In the genomic region with DNA sequence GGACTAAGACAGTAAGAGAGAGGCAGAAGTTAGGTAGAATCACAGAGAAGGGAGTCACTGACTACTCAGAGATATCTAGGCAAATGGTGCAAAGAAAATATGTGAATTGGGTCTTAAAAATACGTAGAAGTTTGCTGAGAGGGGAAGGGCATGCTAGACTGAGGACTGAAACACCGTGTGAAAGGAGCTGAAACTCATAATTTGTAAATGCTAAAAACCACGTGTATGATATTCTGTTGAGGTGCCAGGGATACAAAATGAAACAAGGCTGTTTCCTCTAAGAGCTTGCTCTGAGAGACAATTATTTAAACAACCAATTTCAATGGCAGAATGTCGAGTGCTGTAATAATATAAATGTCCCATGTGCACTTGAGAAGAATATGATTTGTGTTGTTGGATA, we compare ENCODE assay signal across 16 cellular contexts. TPM values are rescaled to one million over a fixed set of nuclear protein-coding genes. Genes with fewer than 3 reads are reported as not detected.
A peak's percentile ranks its signal among the peaks of the same experiment; 100 is the strongest.
DNase-seq lines count a peak whose midpoint lies in the region; ATAC-seq, FAIRE-seq and TF ChIP-seq lines count a peak whose summit lies in the region.
"Had no signal": no experiment of that assay in that cellular context is flagged by ENCODE, and none has a peak within 500 bp of the region (broad histone marks: within the 10 kb centered on the region; RNA-seq: fewer than 3 reads in every experiment).

No MANE protein-coding gene starts in this region.

- no peaks in the 10 kb centered on the region for H3K36me3 ChIP-seq in DND-41 (ENCODE audit: insufficient read depth, low read length)
- no peaks in the 10 kb centered on the region for H3K36me3 ChIP-seq in KMS-11 (ENCODE audit: insufficient read depth)
- H3K36me3 ChIP-seq in colonic mucosa, result no peaks in the 10 kb centered on the region
- H3K36me3 ChIP-seq: tibial artery, WERI-Rb-1 had no signal

- H3K27me3 Mint-ChIP-seq in effector memory CD8-positive, alpha-beta T cell, result no peaks in the 10 kb centered on the region

- H3K27ac ChIP-seq in DND-41 (ENCODE audit: low read length) (peak overlapping the region; percentile 34; the same call in 1 of the 2 replicates), KMS-11 (peak overlapping the region; percentile 59; the same call in 1 of the 2 replicates), colonic mucosa (no peak overlapping the region)
- H3K27ac ChIP-seq: HL-60, tibial artery, WERI-Rb-1 had no signal

- H4K20me1 ChIP-seq in DND-41 (ENCODE audit: insufficient read depth, low read length) (peaks cover 46% of the 10 kb centered on the region), KMS-11 (ENCODE audit: insufficient read depth) (peaks cover 14% of the 10 kb centered on the region; the same call in 1 of the 2 replicates)

- H3K36me3 Mint-ChIP-seq in effector memory CD8-positive, alpha-beta T cell (ENCODE audit: insufficient read depth), result peaks cover 12% of the 10 kb centered on the region

- H3K79me2 ChIP-seq in DND-41 (ENCODE audit: insufficient read depth, low read length) (peaks cover 100% of the 10 kb centered on the region), KMS-11 (ENCODE audit: insufficient read depth, low read depth) (peaks cover 94% of the 10 kb centered on the region)

- intact Hi-C loops in colonic mucosa (cut with DNase I), result no loop called here

- H3K4me1 Mint-ChIP-seq in effector memory CD8-positive, alpha-beta T cell (ENCODE audit: low read depth in 2 of 2), result peaks cover 64 to 80% of the 10 kb centered on the region in 2 donors
- H3K4me1 Mint-ChIP-seq: nephron had no signal

- peak; percentile 57; the same call in 2 of the 3 replicates for ATAC-seq in DND-41 (ENCODE audit: insufficient read depth, low read depth)
- ATAC-seq in effector memory CD8-positive, alpha-beta T cell (replicated peaks), result peak; percentile 67
- ATAC-seq: Right ventricle myocardium inferior had no signal

- no peak for TF ChIP-seq CTCF in DND-41 (IDR thresholded peaks at IDR 0.05; ENCODE audit: borderline replicate concordance, extremely low read depth, low read length, poor library complexity, severe bottlenecking)
- TF ChIP-seq CTCF in KMS-11 (conservative IDR thresholded peaks at IDR 0.05; ENCODE audit: low read depth, low read length), result no peak
- no peak for TF ChIP-seq CTCF in colonic mucosa (IDR thresholded peaks at IDR 0.05)

- no peak overlapping the region for H3K4me3 ChIP-seq in DND-41 (ENCODE audit: low read depth in 1 of 2, low read length in 2 of 2)
- no peak overlapping the region for H3K4me3 ChIP-seq in KMS-11 (IDR thresholded peaks at IDR 0.05; ENCODE audit: insufficient read depth, low read depth, low read length)
- no peak overlapping the region for H3K4me3 ChIP-seq in colonic mucosa
- H3K4me3 ChIP-seq: MG63, tibial artery had no signal

- no peak overlapping the region for H2AFZ ChIP-seq in DND-41 (ENCODE audit: low read depth, low read length)
- H2AFZ ChIP-seq in KMS-11 (ENCODE audit: low read depth), result no peak overlapping the region

- H3K4me2 ChIP-seq in DND-41 (ENCODE audit: insufficient read depth, low read length), result no peak overlapping the region
- peak overlapping the region; percentile 53 for H3K4me2 ChIP-seq in KMS-11

- H3K9me3 Mint-ChIP-seq in effector memory CD8-positive, alpha-beta T cell, result no peaks in the 10 kb centered on the region

- DNase-seq in DND-41 (no peak), GM19239 (ENCODE audit: insufficient read length, low spot score) (no peak), NCI-H69 (lab: John Stamatoyannopoulos, UW) (no peak), colonic mucosa (no peak), NCI-H524 (lab: John Stamatoyannopoulos, UW) (no peak)
- peak in 1 of 3 experiments; percentile 4 for DNase-seq in effector memory CD8-positive, alpha-beta T cell
- DNase-seq in stimulated activated CD4-positive, alpha-beta T cell treated with anti-CD3 and anti-CD28 coated beads, Interleukin-4, amount 100 ng/mL, for 24 hours, result no peak
- DNase-seq: activated T-cell treated with anti-CD3 and anti-CD28 coated beads, Interleukin-2, amount 50 U/mL, for 48 hours; kidney glomerular epithelial cell; MG63; tibial artery; WERI-Rb-1 had no signal

- peaks cover 5% of the 10 kb centered on the region for H3K9me3 ChIP-seq in DND-41 (ENCODE audit: insufficient read depth, low read length, severe bottlenecking)
- no peaks in the 10 kb centered on the region for H3K9me3 ChIP-seq in colonic mucosa

- H3K27ac Mint-ChIP-seq in effector memory CD8-positive, alpha-beta T cell, result peak overlapping the region; percentile 83
- H3K27ac Mint-ChIP-seq: nephron had no signal

- H3K9ac ChIP-seq in DND-41 (ENCODE audit: low read depth, low read length) (no peak overlapping the region), KMS-11 (no peak overlapping the region), colonic mucosa (ENCODE audit: low read depth in 2 of 2, low read length in 2 of 2) (no peak overlapping the region)

- H3K4me1 ChIP-seq in DND-41 (ENCODE audit: insufficient read depth, low read length) (peaks cover 33% of the 10 kb centered on the region), KMS-11 (ENCODE audit: low read depth, poor library complexity, severe bottlenecking) (peaks cover 47% of the 10 kb centered on the region), colonic mucosa (no peaks in the 10 kb centered on the region)

- peak overlapping the region; percentile 24 to 69 for H3K4me3 Mint-ChIP-seq in effector memory CD8-positive, alpha-beta T cell
- H3K4me3 Mint-ChIP-seq: nephron had no signal

- peak; percentile 69 for FAIRE-seq in GM19239 (lab: Jason Lieb, UNC)

- no peaks in the 10 kb centered on the region for H3K27me3 ChIP-seq in DND-41 (ENCODE audit: insufficient read depth, low read length, poor library complexity)
- no peaks in the 10 kb centered on the region for H3K27me3 ChIP-seq in KMS-11 (ENCODE audit: insufficient read depth, low read depth)
- H3K27me3 ChIP-seq in colonic mucosa, result no peaks in the 10 kb centered on the region
- H3K27me3 ChIP-seq: MG63, tibial artery had no signal

RNA-seq across cellular contexts. Expression of a gene that starts 47.2 kb away (rescaled TPM):
- total RNA-seq in colonic mucosa, result 10 to 100 TPM; 33.8 to 72.3 TPM

RNA-seq across cellular contexts. Expression of a gene that starts 48.6 kb away (rescaled TPM):
- total RNA-seq in colonic mucosa, result under 1 TPM; 0.74 to 0.96 TPM
